ENCODE assay signal across 17 cellular contexts in genomic region chr7:159109092-159110035, GRCh38. TPM values are rescaled to one million over a fixed set of nuclear protein-coding genes. Genes with fewer than 3 reads are reported as not detected.
DNase-seq lines count a peak whose midpoint lies in the region; ATAC-seq and TF ChIP-seq lines count a peak whose summit lies in the region.
"Had no signal": no experiment of that assay in that cellular context is flagged by ENCODE, and none has a peak within 500 bp of the region (broad histone marks: within the 10 kb centered on the region; RNA-seq: fewer than 3 reads in every experiment).

No MANE protein-coding gene starts in this region.

- H3K4me1 ChIP-seq in right atrium auricular region (peaks cover 0 to 27% of the 10 kb centered on the region in 2 donors), Peyer's patch (no peaks in the 10 kb centered on the region), vagina (peaks cover 9% of the 10 kb centered on the region)

- H3K27me3 ChIP-seq in right atrium auricular region (no peaks in the 10 kb centered on the region), Peyer's patch (no peaks in the 10 kb centered on the region), vagina (no peaks in the 10 kb centered on the region)
- H3K27me3 ChIP-seq: cardiac muscle cell had no signal

- H3K27ac ChIP-seq in right atrium auricular region = peak overlapping the region in 1 of 2 donors; percentile 31
- H3K27ac ChIP-seq in Peyer's patch = no peak overlapping the region
- peak overlapping the region; percentile 37 for H3K27ac ChIP-seq in vagina
- H3K27ac ChIP-seq: cardiac muscle cell had no signal

- DNase-seq in Right ventricle myocardium superior (peak; percentile 51), right atrium auricular region (ENCODE audit: low spot score) (no peak), Peyer's patch (peak in 2 of 3 donors; percentile 34 to 37), left colon (peak; percentile 9 to 32), vagina (ENCODE audit: extremely low spot score in 2 of 2) (no peak), GM20000 (ENCODE audit: low spot score) (no peak)
- no peak for DNase-seq in activated CD4-positive, alpha-beta T cell treated with anti-CD3 and anti-CD28 coated beads, Interleukin-2, amount 50 U/mL, for 48 hours
- DNase-seq: activated CD8-positive, alpha-beta memory T cell treated with anti-CD3 and anti-CD28 coated beads, Interleukin-2, amount 50 U/mL, for 48 hours; effector memory CD8-positive, alpha-beta T cell; left cardiac atrium; NCI-H1436 treated with DMSO at 0.1 percent for 48 hours; NCI-H82; T-helper 2 cell had no signal

- no peak for TF ChIP-seq POLR2A in Peyer's patch (IDR thresholded peaks at IDR 0.05)
- no peak for TF ChIP-seq POLR2A in vagina (IDR thresholded peaks at IDR 0.05)

- H3K4me3 ChIP-seq in right atrium auricular region (no peak overlapping the region), Peyer's patch (no peak overlapping the region), vagina (no peak overlapping the region)
- H3K4me3 ChIP-seq: cardiac muscle cell had no signal

- no peaks in the 10 kb centered on the region for H3K9me3 ChIP-seq in right atrium auricular region
- H3K9me3 ChIP-seq in Peyer's patch = no peaks in the 10 kb centered on the region
- no peaks in the 10 kb centered on the region for H3K9me3 ChIP-seq in vagina

- intact Hi-C loops in Right ventricle myocardium superior (cut with DNase I) (no loop called here), left colon (cut with DNase I, micrococcal nuclease) (loop anchor here in 1 of 2 donors (10.0 kb wide), 1 partner anchor 65 kb away; no protein-coding TSS in a partner anchor), vagina (cut with DNase I) (no loop called here)

- H3K36me3 ChIP-seq in right atrium auricular region (no peaks in the 10 kb centered on the region), Peyer's patch (no peaks in the 10 kb centered on the region), vagina (no peaks in the 10 kb centered on the region)
- H3K36me3 ChIP-seq: cardiac muscle cell had no signal

- ATAC-seq in Right ventricle myocardium superior (ENCODE audit: poor library complexity) (no peak), left colon (no peak), GM18502 (IDR thresholded peaks at IDR 0.05; ENCODE audit: poor library complexity, unreplicated experiment) (no peak)
- ATAC-seq: effector memory CD8-positive, alpha-beta T cell had no signal

- no peak for TF ChIP-seq CTCF in right atrium auricular region (IDR thresholded peaks at IDR 0.05)
- TF ChIP-seq CTCF in Peyer's patch (IDR thresholded peaks at IDR 0.05) = no peak
- no peak for TF ChIP-seq CTCF in vagina (IDR thresholded peaks at IDR 0.05)
- TF ChIP-seq CTCF in GM20000 (IDR thresholded peaks at IDR 0.05; ENCODE audit: extremely low read depth, missing control alignments) = no peak

RNA-seq across cellular contexts. Expression of gene VIPR2, which starts 35.3 kb away (rescaled TPM):
- total RNA-seq in Right ventricle myocardium superior (15.2 TPM), right atrium auricular region (10 to 100 TPM in 1 of 2 donors, 1 to 10 TPM in 1; 3.8 to 13.4 TPM), Peyer's patch (1 to 10 TPM in 3 of 4 donors, under 1 TPM in 1; 0.53 to 2.5 (median 1.8) TPM), left colon (1 to 10 TPM in 1 of 2 donors, under 1 TPM in 1; 0.55 to 1.6 TPM), vagina (11.3 TPM)
- total RNA-seq: pulmonary artery endothelial cell, RPMI7951 had no signal

Comparison
In these comparisons a context has a peak if more than half of its experiments do, and no peak if none do; other contexts are left out.
1. DNase-seq: peak in Right ventricle myocardium superior (single experiment), Peyer's patch (2 of 3) and left colon (2 of 2); none in right atrium auricular region (single experiment), vagina (0 of 2), activated CD4-positive, alpha-beta T cell treated with anti-CD3 and anti-CD28 coated beads, Interleukin-2, amount 50 U/mL, for 48 hours (0 of 2) and GM20000 (single experiment).